Comparison of ENCODE assay signal across 2 cellular contexts in the genomic region with DNA sequence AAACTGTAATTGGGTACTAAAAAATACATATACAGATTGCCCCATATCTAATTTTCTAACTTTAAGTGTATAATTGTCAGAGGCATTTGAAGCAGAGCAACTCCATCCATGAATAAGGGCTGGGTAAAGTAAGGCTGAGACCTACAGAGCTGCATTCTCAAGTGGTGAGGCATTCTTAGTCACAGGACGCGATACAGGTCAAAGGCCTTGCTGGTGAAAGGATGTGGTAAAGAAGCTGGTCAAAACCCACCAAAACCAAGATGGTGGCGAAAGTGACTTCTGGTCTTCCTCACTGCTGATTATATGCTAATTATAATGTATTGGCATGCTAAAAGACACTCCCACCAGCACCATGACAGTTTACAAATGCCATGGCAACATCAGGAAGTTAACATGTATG.
TF ChIP-seq lines count a peak whose summit lies in the region.

No MANE protein-coding gene starts in this region.

TF ChIP-seq in IMR-90, 13 proteins besides CTCF, POLR2A, EP300 and RAD21:
- 0 out of 2 replicates have a peak, but pooled peaks have one; percentile 7 for TF ChIP-seq NFE2L2 (IDR thresholded peaks at IDR 0.05; ENCODE audit: low read depth, low read length)
- TF ChIP-seq FOS (IDR thresholded peaks at IDR 0.05; ENCODE audit: low read depth, low read length), result peak; percentile 60
- no peak for TF ChIP-seq RFX5 (IDR thresholded peaks at IDR 0.05; ENCODE audit: low read depth, low read length)

TF ChIP-seq in HepG2, 621 proteins besides CTCF, POLR2A, EP300 and RAD21:
- TF ChIP-seq MIER3 (CRISPR knock-in tag; IDR thresholded peaks at IDR 0.05; ENCODE audit: borderline replicate concordance), result no peak
- TF ChIP-seq SKI (IDR thresholded peaks at IDR 0.05; ENCODE audit: partially characterized antibody), result no peak
- TF ChIP-seq ZBTB7A (CRISPR knock-in tag; IDR thresholded peaks at IDR 0.05), result no peak
- TF ChIP-seq TP53 (CRISPR knock-in tag; conservative IDR thresholded peaks at IDR 0.05), result no peak
- TF ChIP-seq ZNF552 (CRISPR knock-in tag; IDR thresholded peaks at IDR 0.05; ENCODE audit: borderline replicate concordance), result no peak
- TF ChIP-seq ZNF367 (CRISPR knock-in tag; IDR thresholded peaks at IDR 0.05; ENCODE audit: borderline replicate concordance), result no peak
- no peak for TF ChIP-seq NR2F6 (IDR thresholded peaks at IDR 0.05)
- no peak for TF ChIP-seq NR2F6 (CRISPR knock-in tag; IDR thresholded peaks at IDR 0.05)
